9 cellular contexts compared by ENCODE assay signal in genomic region chr2:102520009-102520408, GRCh38. TPM values are rescaled to one million over a fixed set of nuclear protein-coding genes. Genes with fewer than 3 reads are reported as not detected.
DNase-seq lines count a peak whose midpoint lies in the region; ATAC-seq and TF ChIP-seq lines count a peak whose summit lies in the region.
"Had no signal": no experiment of that assay in that cellular context is flagged by ENCODE, and none has a peak within 500 bp of the region (broad histone marks: within the 10 kb centered on the region; RNA-seq: fewer than 3 reads in every experiment).

No MANE protein-coding gene starts in this region.

- no TSS peak for BruUV-seq in Calu3 (replicated peaks; lab: Mats Ljungman, UMichigan)

- ATAC-seq in GM19035 (IDR thresholded peaks at IDR 0.05; ENCODE audit: unreplicated experiment), result peak; percentile 85
- ATAC-seq in HG03457 (IDR thresholded peaks at IDR 0.05; ENCODE audit: unreplicated experiment), result no peak

- H3K4me1 Mint-ChIP-seq in Calu3 (ENCODE audit: low read depth, unreplicated experiment), result peaks cover 72% of the 10 kb centered on the region
- H3K4me1 Mint-ChIP-seq in activated T-helper 2 cell treated with anti-CD3 and anti-CD28 coated beads, Interferon-gamma antibody, Interleukin-2, Interleukin-4, amounts not matched to agents 10 μg/mL and 5 μg/mL and 100 μg/mL, durations not matched to agents 14 hours and 24 hours and 36 hours (ENCODE audit: low read depth), result no peaks in the 10 kb centered on the region

- H3K27ac Mint-ChIP-seq in Calu3 (ENCODE audit: unreplicated experiment), result no peak overlapping the region
- H3K27ac Mint-ChIP-seq in activated T-helper 2 cell treated with anti-CD3 and anti-CD28 coated beads, Interferon-gamma antibody, Interleukin-2, Interleukin-4, amounts not matched to agents 10 μg/mL and 5 μg/mL and 100 μg/mL, durations not matched to agents 14 hours and 24 hours and 36 hours, result no peak overlapping the region

- H3K27me3 Mint-ChIP-seq in Calu3 (ENCODE audit: unreplicated experiment), result no peaks in the 10 kb centered on the region
- peaks cover 8% of the 10 kb centered on the region for H3K27me3 Mint-ChIP-seq in activated T-helper 2 cell treated with anti-CD3 and anti-CD28 coated beads, Interferon-gamma antibody, Interleukin-2, Interleukin-4, amounts not matched to agents 10 μg/mL and 5 μg/mL and 100 μg/mL, durations not matched to agents 14 hours and 24 hours and 36 hours (ENCODE audit: low read depth)

- CTCF ChIA-PET in Calu3 (lab: Charles Lee), result interaction anchor here (1.2 kb wide), 1 partner anchor 96 kb away, joined by 4 read pairs; no protein-coding TSS in a partner anchor

- no peaks in the 10 kb centered on the region for H3K36me3 Mint-ChIP-seq in Calu3 (ENCODE audit: insufficient read depth, unreplicated experiment)
- no peaks in the 10 kb centered on the region for H3K36me3 Mint-ChIP-seq in activated T-helper 2 cell treated with anti-CD3 and anti-CD28 coated beads, Interferon-gamma antibody, Interleukin-2, Interleukin-4, amounts not matched to agents 10 μg/mL and 5 μg/mL and 100 μg/mL, durations not matched to agents 14 hours and 24 hours and 36 hours (ENCODE audit: low read depth)

- no peak for TF ChIP-seq CTCF in Calu3 (IDR thresholded peaks at IDR 0.05; ENCODE audit: unreplicated experiment)
- TF ChIP-seq CTCF in fibroblast of pulmonary artery (IDR thresholded peaks at IDR 0.05; ENCODE audit: low read length, missing control alignments), result peak; percentile 59

- intact Hi-C loops in Calu3 (cut with micrococcal nuclease; ENCODE audit: unreplicated experiment), result loop anchor here (2.0 kb wide), 2 partner anchors 31 to 69 kb away; no protein-coding TSS in a partner anchor
- intact Hi-C loops in activated T-helper 2 cell treated with anti-CD3 and anti-CD28 coated beads, Interferon-gamma antibody, Interleukin-2, Interleukin-4, amounts not matched to agents 10 μg/mL and 5 μg/mL and 100 μg/mL, durations not matched to agents 14 hours and 24 hours and 36 hours (cut with micrococcal nuclease), result loop anchor here (5.0 kb wide), 1 partner anchor 97 kb away; the partner anchor contains the start of gene SLC9A2

- H3K9me3 Mint-ChIP-seq in Calu3 (ENCODE audit: low read depth, unreplicated experiment), result peaks cover 4% of the 10 kb centered on the region
- no peaks in the 10 kb centered on the region for H3K9me3 Mint-ChIP-seq in activated T-helper 2 cell treated with anti-CD3 and anti-CD28 coated beads, Interferon-gamma antibody, Interleukin-2, Interleukin-4, amounts not matched to agents 10 μg/mL and 5 μg/mL and 100 μg/mL, durations not matched to agents 14 hours and 24 hours and 36 hours

- peak; percentile 27 for DNase-seq in Calu3
- peak; percentile 44 for DNase-seq in HT-29 (ENCODE audit: low spot score)
- peak; percentile 8 for DNase-seq in SK-N-DZ (ENCODE audit: low spot score)
- DNase-seq in fibroblast of pulmonary artery (ENCODE audit: low read depth), result peak; percentile 40
- DNase-seq in stimulated activated CD4-positive, alpha-beta T cell treated with anti-CD3 and anti-CD28 coated beads, Interleukin-4, amount 100 ng/mL, for 24 hours, result peak; percentile 8
- no peak for DNase-seq in activated T-helper 2 cell treated with anti-CD3 and anti-CD28 coated beads, Interferon-gamma antibody, Interleukin-2, Interleukin-4, amounts not matched to agents 10 μg/mL and 5 μg/mL and 100 μg/mL, durations not matched to agents 14 hours and 24 hours and 36 hours (ENCODE audit: low spot score)

- H3K4me3 Mint-ChIP-seq in Calu3 (ENCODE audit: low read depth, unreplicated experiment), result no peak overlapping the region
- no peak overlapping the region for H3K4me3 Mint-ChIP-seq in activated T-helper 2 cell treated with anti-CD3 and anti-CD28 coated beads, Interferon-gamma antibody, Interleukin-2, Interleukin-4, amounts not matched to agents 10 μg/mL and 5 μg/mL and 100 μg/mL, durations not matched to agents 14 hours and 24 hours and 36 hours (ENCODE audit: low read depth)

- H3K4me3 ChIP-seq in fibroblast of pulmonary artery (replicated peaks; ENCODE audit: low read depth, low read length), result no peak overlapping the region
- H3K4me3 ChIP-seq: SJSA1 had no signal

RNA-seq across cellular contexts. Expression of gene SLC9A4, which starts 47.0 kb away (rescaled TPM):
- total RNA-seq in Calu3 (2022), result 0.12 and 0.22 TPM in 2 replicates
- not detected in 2 replicates for total RNA-seq in HT-29 (2014; rRNA removed; shearing (Covaris generic))
- polyA plus RNA-seq in SK-N-DZ (2014; cell fraction: cytosol; rRNA removed), result not detected in 2 replicates
- polyA plus RNA-seq in SK-N-DZ (2014; cell fraction: nucleus; rRNA removed), result not detected in 2 replicates
- 0.09 TPM in 2 replicates for total RNA-seq in activated T-helper 2 cell treated with anti-CD3 and anti-CD28 coated beads, Interferon-gamma antibody, Interleukin-2, Interleukin-4, amounts not matched to agents 10 μg/mL and 5 μg/mL and 100 μg/mL, durations not matched to agents 14 hours and 24 hours and 36 hours
- total RNA-seq: SJSA1 had no signal
